ENCODE assay signal across 15 cellular contexts in the genomic region with DNA sequence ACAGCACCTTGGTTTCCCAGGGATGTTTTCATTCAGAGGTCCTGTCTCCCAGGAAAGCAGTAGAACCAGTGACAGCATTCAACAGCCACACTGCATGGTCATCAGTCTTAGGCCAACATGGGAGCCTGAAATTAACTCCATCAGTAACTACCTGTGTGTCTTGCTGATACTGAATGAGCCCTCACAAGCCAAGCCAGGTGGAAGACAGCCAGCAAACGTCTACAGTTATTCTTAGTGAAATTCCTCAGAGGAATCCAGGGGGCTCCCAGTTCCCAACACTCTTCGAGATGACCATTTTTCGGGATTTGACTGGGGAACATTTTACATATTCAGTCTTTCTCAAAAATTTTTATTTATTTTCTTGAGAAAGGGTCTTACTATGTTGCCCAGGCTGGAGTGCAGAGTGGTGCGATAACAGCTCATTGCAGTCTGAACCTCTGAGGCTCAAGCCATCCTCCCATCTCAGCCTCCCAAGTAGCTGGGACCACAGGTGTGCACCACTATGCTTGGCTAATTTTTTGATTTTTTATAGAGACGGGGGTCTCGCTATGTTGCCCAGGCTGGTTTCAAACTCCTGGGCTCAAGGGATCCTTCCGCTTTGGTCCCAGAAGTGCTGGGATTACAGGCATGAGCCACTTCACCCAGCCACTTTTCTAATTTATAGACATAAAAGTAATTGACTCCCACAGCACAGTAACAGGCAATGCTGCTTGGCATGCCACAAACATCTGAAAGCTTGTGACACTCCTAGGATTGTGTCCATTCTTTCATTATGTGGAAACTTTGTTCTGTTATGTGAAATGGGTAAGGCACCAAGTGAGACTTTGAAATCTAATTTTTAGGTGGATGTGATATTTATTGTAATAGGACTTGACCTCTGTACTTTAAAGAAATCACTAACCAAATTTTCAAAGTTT.
DNase-seq lines count a peak whose midpoint lies in the region; ATAC-seq, FAIRE-seq and TF ChIP-seq lines count a peak whose summit lies in the region.
"Had no signal": no experiment of that assay in that cellular context is flagged by ENCODE, and none has a peak within 500 bp of the region (broad histone marks: within the 10 kb centered on the region; RNA-seq: fewer than 3 reads in every experiment).

No MANE protein-coding gene starts in this region.

- H3K9me1 ChIP-seq in K562 (ENCODE audit: control insufficient read depth, insufficient read depth, low read length) = no peaks in the 10 kb centered on the region

- DNase-seq in HT-29 (ENCODE audit: low spot score) (peak; percentile 17), K562 (ENCODE audit: extremely low read depth in 1 of 4, low spot score in 3 of 4) (no peak), NOMO-1 treated with DMSO at 0.1 percent for 48 hours (lab: John Stamatoyannopoulos, UW; ENCODE audit: unreplicated experiment) (no peak)
- no peak for DNase-seq in stimulated activated CD4-positive, alpha-beta T cell treated with anti-CD3 and anti-CD28 coated beads, Interleukin-2, amount 100 ng/mL, for 24 hours
- DNase-seq in stimulated activated CD4-positive, alpha-beta T cell treated with anti-CD3 and anti-CD28 coated beads, Interleukin-15, amount 100 ng/mL, for 24 hours = no peak
- DNase-seq: activated CD4-positive, alpha-beta T cell treated with anti-CD3 and anti-CD28 coated beads, Interleukin-2, amount 50 U/mL, for 4 hours; CD8-positive, alpha-beta T cell; kidney; NCI-H2081; NCI-H774; stimulated activated naive CD4-positive, alpha-beta T cell treated with Interleukin-2 at 50 U/mL for 16 hours had no signal

- no peak for TF ChIP-seq EP300 in K562 (IDR thresholded peaks at IDR 0.05; ENCODE audit: low read length)

- H3K4me1 ChIP-seq in ACC112 (ENCODE audit: control insufficient read depth, insufficient read depth, low read length, unreplicated experiment) = peaks cover 38% of the 10 kb centered on the region
- peaks cover 0 to 11% of the 10 kb centered on the region in 2 experiments; a peak in 2 of 5 replicates for H3K4me1 ChIP-seq in K562 (replicated peaks in 1 of 2; ENCODE audit: control insufficient read depth in 2 of 2, insufficient read depth in 2 of 2, low read length in 2 of 2)
- H3K4me1 ChIP-seq in mesodermal cell (ENCODE audit: control insufficient read depth, insufficient read depth, low read length, poor library complexity, severe bottlenecking) = peaks cover 40% of the 10 kb centered on the region

- H2AFZ ChIP-seq in ACC112 (ENCODE audit: low read length, unreplicated experiment) = no peak overlapping the region
- no peak overlapping the region for H2AFZ ChIP-seq in K562 (ENCODE audit: low read depth, low read length)

- BruUV-seq in K562 (replicated peaks; lab: Mats Ljungman, UMichigan) = no TSS peak

- H3K4me3 ChIP-seq in ACC112 (ENCODE audit: low read depth, low read length) = no peak overlapping the region
- H3K4me3 ChIP-seq in K562 = no peak overlapping the region
- no peak overlapping the region for H3K4me3 ChIP-seq in mesodermal cell (ENCODE audit: extremely low read depth, insufficient read depth, low read length, poor library complexity, severe bottlenecking)

- TF ChIP-seq POLR2A in K562 (conservative IDR thresholded peaks at IDR 0.05) = no peak

- H3K27ac ChIP-seq in ACC112 (ENCODE audit: low read depth, low read length) (peak overlapping the region; percentile 88), K562 (ENCODE audit: extremely low read depth, low read depth, low read length) (no peak overlapping the region), mesodermal cell (ENCODE audit: low read depth, low read length, severe bottlenecking) (peak overlapping the region; percentile 98)

- H3K4me2 ChIP-seq in K562 (ENCODE audit: insufficient read depth, low read length) = no peak overlapping the region

- no peaks in the 10 kb centered on the region for H3K9me3 ChIP-seq in K562 (replicated peaks; ENCODE audit: control insufficient read depth, insufficient read depth, low read depth, low read length)
- no peaks in the 10 kb centered on the region for H3K9me3 ChIP-seq in mesodermal cell (ENCODE audit: control insufficient read depth, low read length)

- intact Hi-C loops in K562 (cut with micrococcal nuclease) = no loop called here

- no peaks in the 10 kb centered on the region for H3K79me2 ChIP-seq in ACC112 (ENCODE audit: control insufficient read depth, insufficient read depth, low read length, unreplicated experiment)
- no peaks in the 10 kb centered on the region for H3K79me2 ChIP-seq in K562 (ENCODE audit: control insufficient read depth, insufficient read depth, low read length)

- CTCF ChIA-PET in K562 (lab: Yijun Ruan, JAX; ENCODE audit: low intra/inter-chr PET ratio) = no interaction called here

- no peak for TF ChIP-seq RAD21 in K562 (CRISPR knock-in tag; conservative IDR thresholded peaks at IDR 0.05 in 1 of 2, IDR thresholded peaks at IDR 0.05 in 1 of 2)

- in situ Hi-C loops in K562 (cut with MboI) = no loop called here

- no peak overlapping the region for H3K9ac ChIP-seq in K562 (ENCODE audit: insufficient read depth in 1 of 2, low read depth in 2 of 2, low read length in 2 of 2)

- no peak for FAIRE-seq in K562 (lab: Jason Lieb, UNC)
- FAIRE-seq: HepG2, kidney had no signal

- 54% methylated on average over 7 of the region's 7 CpGs for WGBS in K562 (ENCODE audit: insufficient coverage, low coverage, missing lambda C conversion rate)
- WGBS in mesodermal cell (ENCODE audit: insufficient coverage in 2 of 2), 2 experiments = 96 to 100% methylated on average over 5 to 6 of the region's 7 CpGs

- H4K20me1 ChIP-seq in K562 (replicated peaks; ENCODE audit: control insufficient read depth, insufficient read depth, low read length) = no peaks in the 10 kb centered on the region

- no peak for ATAC-seq in K562
- no peak for ATAC-seq in GM18907 (IDR thresholded peaks at IDR 0.05; ENCODE audit: unreplicated experiment)
- ATAC-seq: CD8-positive, alpha-beta T cell; HepG2 had no signal

- H3K36me3 ChIP-seq in ACC112 (ENCODE audit: insufficient read depth, low read length) = no peaks in the 10 kb centered on the region
- H3K36me3 ChIP-seq in K562 (ENCODE audit: control insufficient read depth, insufficient read depth, low read length) = no peaks in the 10 kb centered on the region
- peaks cover 77% of the 10 kb centered on the region for H3K36me3 ChIP-seq in mesodermal cell (ENCODE audit: control insufficient read depth, insufficient read depth, low read length)

- POLR2A ChIA-PET in K562 (lab: Yijun Ruan, JAX) = interaction anchor here (1.3 kb wide), 1 partner anchor 9 kb away, joined by 3 read pairs; no protein-coding TSS in a partner anchor

- H3K27me3 ChIP-seq in ACC112 (ENCODE audit: insufficient read depth, low read length) = no peaks in the 10 kb centered on the region
- peaks cover 0 to 4% of the 10 kb centered on the region in 2 experiments; a peak in 2 of 5 replicates for H3K27me3 ChIP-seq in K562 (ENCODE audit: control insufficient read depth in 2 of 2, insufficient read depth in 2 of 2, low read length in 2 of 2)

- no peak for TF ChIP-seq CTCF in K562 (IDR thresholded peaks at IDR 0.05 in 2 of 3, conservative IDR thresholded peaks at IDR 0.05 in 1 of 3; ENCODE audit: insufficient read depth in 2 of 3, low read depth in 1 of 3, low read length in 3 of 3)

TF ChIP-seq in K562, 482 proteins besides CTCF, POLR2A, EP300 and RAD21:
- TF ChIP-seq, protein P1, sequence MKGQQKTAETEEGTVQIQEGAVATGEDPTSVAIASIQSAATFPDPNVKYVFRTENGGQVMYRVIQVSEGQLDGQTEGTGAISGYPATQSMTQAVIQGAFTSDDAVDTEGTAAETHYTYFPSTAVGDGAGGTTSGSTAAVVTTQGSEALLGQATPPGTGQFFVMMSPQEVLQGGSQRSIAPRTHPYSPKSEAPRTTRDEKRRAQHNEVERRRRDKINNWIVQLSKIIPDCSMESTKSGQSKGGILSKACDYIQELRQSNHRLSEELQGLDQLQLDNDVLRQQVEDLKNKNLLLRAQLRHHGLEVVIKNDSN (CRISPR knock-in tag; IDR thresholded peaks at IDR 0.05) = no peak
- peak; percentile 66 for TF ChIP-seq ZNF121 (CRISPR knock-in tag; conservative IDR thresholded peaks at IDR 0.05)
